In the genomic region with DNA sequence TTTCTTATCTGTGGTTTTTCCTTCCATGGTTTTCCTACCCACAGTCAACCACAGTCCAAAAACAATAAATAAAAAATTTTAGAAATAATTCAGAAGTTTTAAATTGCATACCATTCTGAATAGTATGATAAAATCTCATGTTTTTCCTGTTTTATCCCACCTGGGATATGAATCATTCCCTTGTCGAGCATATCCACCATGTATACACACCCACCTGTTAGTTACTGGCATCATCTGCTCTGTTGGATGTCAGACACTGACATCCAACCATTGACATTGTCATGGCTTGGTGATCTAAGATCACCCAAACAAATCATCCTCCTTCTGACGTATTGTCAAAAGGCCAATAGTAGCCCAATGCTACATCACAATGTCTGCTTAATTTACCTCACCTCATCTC, we compare ENCODE assay signal across 24 cellular contexts.
"Had no signal": no experiment of that assay in that cellular context is flagged by ENCODE, and none has a peak within 500 bp of the region (broad histone marks: within the 10 kb centered on the region; RNA-seq: fewer than 3 reads in every experiment).

No MANE protein-coding gene starts in this region.

- H3K27me3 ChIP-seq: neural progenitor cell, ovary, right lobe of liver, sigmoid colon, stomach, thyroid gland, tibial nerve, upper lobe of right lung, vagina had no signal

- H3K27ac ChIP-seq: neural progenitor cell, ovary, parathyroid adenoma, psoas muscle, right lobe of liver, sigmoid colon, stomach, thoracic aorta, thyroid gland, tibial nerve, upper lobe of right lung, vagina had no signal

- DNase-seq: natural killer cell; occipital lobe; ovary; posterior cingulate gyrus; psoas muscle; right cardiac atrium; right lobe of liver; sigmoid colon; small intestine; stimulated activated CD4-positive, alpha-beta T cell treated with anti-CD3 and anti-CD28 coated beads, Interleukin-15, amount 100 ng/mL, for 24 hours; stimulated activated CD4-positive, alpha-beta T cell treated with anti-CD3 and anti-CD28 coated beads, Interleukin-2, amount 100 ng/mL, for 24 hours; stimulated activated CD4-positive, alpha-beta T cell treated with anti-CD3 and anti-CD28 coated beads, Interleukin-2, amount 100 ng/mL, for 48 hours; stimulated activated CD4-positive, alpha-beta T cell treated with anti-CD3 and anti-CD28 coated beads, Interleukin-4, amount 100 ng/mL, for 24 hours; stimulated activated naive B cell treated with anti-CD40 and anti-IgM and Interleukin-4, amounts not matched to agents 10 μg/mL and 1 μg/mL and 100 μg/mL, for 72 hours; stimulated activated naive CD4-positive, alpha-beta T cell treated with Interleukin-2 at 50 U/mL for 16 hours; stomach; thyroid gland; upper lobe of right lung had no signal

- H3K36me3 ChIP-seq: neural progenitor cell, ovary, right lobe of liver, sigmoid colon, stomach, thoracic aorta, thyroid gland, tibial nerve, upper lobe of right lung, vagina had no signal

- H3K9me3 ChIP-seq: psoas muscle, right lobe of liver, thoracic aorta, thyroid gland, upper lobe of right lung, vagina had no signal

- H3K4me2 ChIP-seq: neural progenitor cell had no signal

- ATAC-seq: natural killer cell; psoas muscle; right cardiac atrium; right lobe of liver; stimulated activated effector memory CD8-positive, alpha-beta T cell treated with anti-CD3 and anti-CD28 coated beads, Interleukin-12 subunit alpha, Interleukin-12 subunit beta, amount 100 ng/mL, for 72 hours; stimulated activated naive B cell treated with anti-CD40 and anti-IgM and Interleukin-4, amounts not matched to agents 10 μg/mL and 1 μg/mL and 100 μg/mL, for 72 hours; upper lobe of right lung had no signal

- H2AFZ ChIP-seq: neural progenitor cell, parathyroid adenoma had no signal

- H3K4me1 ChIP-seq: neural progenitor cell, parathyroid adenoma, psoas muscle, right lobe of liver, sigmoid colon, stomach, thyroid gland, tibial nerve, upper lobe of right lung, vagina had no signal

- H3K4me3 ChIP-seq: neural progenitor cell, ovary, psoas muscle, right lobe of liver, sigmoid colon, stomach, thoracic aorta, thyroid gland, tibial nerve, upper lobe of right lung, vagina had no signal

- H3K9ac ChIP-seq: neural progenitor cell, parathyroid adenoma had no signal

- H3K79me2 ChIP-seq: parathyroid adenoma had no signal

- FAIRE-seq: small intestine had no signal
